ENCODE assay signal across 29 cellular contexts in the genomic region with DNA sequence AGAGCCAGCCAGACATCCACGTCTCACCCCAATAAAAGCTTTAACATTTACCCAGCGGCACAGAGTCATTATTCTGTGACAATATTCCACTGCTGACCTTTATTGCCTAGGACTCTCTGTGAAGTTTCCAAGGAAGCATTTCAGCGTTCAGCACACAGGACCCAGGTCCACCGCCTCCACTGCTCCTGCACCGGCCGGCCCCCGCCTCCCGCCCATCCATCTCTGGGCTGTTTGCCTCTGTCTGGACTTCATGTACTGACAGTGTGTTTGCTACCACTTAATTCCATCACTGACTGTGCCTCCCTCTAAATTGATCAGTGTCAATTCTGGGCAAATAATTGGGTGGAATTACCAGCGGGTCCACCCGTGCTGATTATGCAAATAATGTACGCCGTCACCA.
"Had no signal": no experiment of that assay in that cellular context is flagged by ENCODE, and none has a peak within 500 bp of the region (broad histone marks: within the 10 kb centered on the region; RNA-seq: fewer than 3 reads in every experiment).

No MANE protein-coding gene starts in this region.

- H3K27ac Mint-ChIP-seq: stimulated activated effector memory CD8-positive, alpha-beta T cell treated with anti-CD3 and anti-CD28 coated beads, Interleukin-12 subunit alpha, Interleukin-12 subunit beta, amount 100 ng/mL, for 72 hours; stimulated activated memory B cell treated with anti-CD40 and anti-IgM and Interleukin-4, amounts not matched to agents 10 μg/mL and 1 μg/mL and 100 μg/mL, for 72 hours; stimulated activated naive B cell treated with anti-CD40 and anti-IgM and Interleukin-4, amounts not matched to agents 10 μg/mL and 1 μg/mL and 100 μg/mL, for 72 hours; stimulated activated naive CD8-positive, alpha-beta T cell treated with anti-CD3 and anti-CD28 coated beads, Interleukin-15, Interleukin-2, amounts not matched to agents 100 ng/mL and 50 ng/mL, for 24 hours; type B pancreatic cell had no signal

- H3K36me3 Mint-ChIP-seq: stimulated activated effector memory CD8-positive, alpha-beta T cell treated with anti-CD3 and anti-CD28 coated beads, Interleukin-12 subunit alpha, Interleukin-12 subunit beta, amount 100 ng/mL, for 72 hours; stimulated activated memory B cell treated with anti-CD40 and anti-IgM and Interleukin-4, amounts not matched to agents 10 μg/mL and 1 μg/mL and 100 μg/mL, for 72 hours; stimulated activated naive B cell treated with anti-CD40 and anti-IgM and Interleukin-4, amounts not matched to agents 10 μg/mL and 1 μg/mL and 100 μg/mL, for 72 hours; type B pancreatic cell had no signal

- H3K4me3 ChIP-seq: stomach, suprapubic skin, testis, thoracic aorta, thyroid gland, tibial artery, tibial nerve, transverse colon, upper lobe of left lung, upper lobe of right lung, uterus, vagina had no signal

- H3K9me3 Mint-ChIP-seq: stimulated activated effector memory CD8-positive, alpha-beta T cell treated with anti-CD3 and anti-CD28 coated beads, Interleukin-12 subunit alpha, Interleukin-12 subunit beta, amount 100 ng/mL, for 72 hours; stimulated activated naive B cell treated with anti-CD40 and anti-IgM and Interleukin-4, amounts not matched to agents 10 μg/mL and 1 μg/mL and 100 μg/mL, for 72 hours; stimulated activated naive CD8-positive, alpha-beta T cell treated with anti-CD3 and anti-CD28 coated beads, Interleukin-15, amount 100 ng/mL, for 72 hours; stimulated activated naive CD8-positive, alpha-beta T cell treated with anti-CD3 and anti-CD28 coated beads, Interleukin-15, Interleukin-2, amounts not matched to agents 100 ng/mL and 50 ng/mL, for 24 hours; type B pancreatic cell had no signal

- H3K27ac ChIP-seq: stomach, suprapubic skin, testis, thoracic aorta, thyroid gland, tibial artery, tibial nerve, transverse colon, upper lobe of left lung, upper lobe of right lung, uterus, vagina had no signal

- H3K9me3 ChIP-seq: stomach, suprapubic skin, testis, thoracic aorta, thyroid gland, tibial artery, tibial nerve, transverse colon, upper lobe of left lung, upper lobe of right lung, uterus, vagina had no signal

- H3K4me1 Mint-ChIP-seq: stimulated activated effector memory CD8-positive, alpha-beta T cell treated with anti-CD3 and anti-CD28 coated beads, Interleukin-12 subunit alpha, Interleukin-12 subunit beta, amount 100 ng/mL, for 72 hours; stimulated activated memory B cell treated with anti-CD40 and anti-IgM and Interleukin-4, amounts not matched to agents 10 μg/mL and 1 μg/mL and 100 μg/mL, for 72 hours; stimulated activated naive B cell treated with anti-CD40 and anti-IgM and Interleukin-4, amounts not matched to agents 10 μg/mL and 1 μg/mL and 100 μg/mL, for 72 hours; stimulated activated naive CD8-positive, alpha-beta T cell treated with anti-CD3 and anti-CD28 coated beads, Interleukin-15, amount 100 ng/mL, for 72 hours had no signal

- H3K36me3 ChIP-seq: stomach, suprapubic skin, thoracic aorta, thyroid gland, tibial artery, tibial nerve, transverse colon, upper lobe of left lung, upper lobe of right lung, uterus, vagina had no signal

- H3K4me3 Mint-ChIP-seq: stimulated activated effector memory CD8-positive, alpha-beta T cell treated with anti-CD3 and anti-CD28 coated beads, Interleukin-12 subunit alpha, Interleukin-12 subunit beta, amount 100 ng/mL, for 72 hours; stimulated activated memory B cell treated with anti-CD40 and anti-IgM and Interleukin-4, amounts not matched to agents 10 μg/mL and 1 μg/mL and 100 μg/mL, for 72 hours; stimulated activated naive B cell treated with anti-CD40 and anti-IgM and Interleukin-4, amounts not matched to agents 10 μg/mL and 1 μg/mL and 100 μg/mL, for 72 hours; stimulated activated naive CD8-positive, alpha-beta T cell treated with anti-CD3 and anti-CD28 coated beads, Interleukin-15, amount 100 ng/mL, for 72 hours; stimulated activated naive CD8-positive, alpha-beta T cell treated with anti-CD3 and anti-CD28 coated beads, Interleukin-15, Interleukin-2, amounts not matched to agents 100 ng/mL and 50 ng/mL, for 24 hours; type B pancreatic cell had no signal

- H3K27me3 Mint-ChIP-seq: type B pancreatic cell had no signal

- FAIRE-seq: urothelium cell line had no signal

- H3K27me3 ChIP-seq: stomach, testis, thyroid gland, tibial nerve, transverse colon, upper lobe of left lung, upper lobe of right lung, uterus, vagina had no signal

- H3K4me1 ChIP-seq: suprapubic skin, testis, tibial artery, tibial nerve, transverse colon, upper lobe of left lung, upper lobe of right lung, uterus, vagina had no signal

- DNase-seq: stimulated activated CD4-positive, alpha-beta T cell treated with anti-CD3 and anti-CD28 coated beads, Interleukin-2, amount 100 ng/mL, for 48 hours; stimulated activated CD4-positive, alpha-beta T cell treated with anti-CD3 and anti-CD28 coated beads, Interleukin-4, amount 100 ng/mL, for 1 hour; stimulated activated CD4-positive, alpha-beta T cell treated with anti-CD3 and anti-CD28 coated beads, Interleukin-4, amount 100 ng/mL, for 24 hours; stimulated activated CD4-positive, alpha-beta T cell treated with anti-CD3 and anti-CD28 coated beads, Interleukin-4, amount 100 ng/mL, for 4 hours; stimulated activated CD8-positive, alpha-beta memory T cell treated with anti-CD3 and anti-CD28 coated beads, Interleukin-4, amount 100 ng/mL, for 48 hours; stimulated activated naive B cell treated with anti-CD40 and anti-IgM and Interleukin-4, amounts not matched to agents 10 μg/mL and 1 μg/mL and 100 μg/mL, for 72 hours; stimulated activated naive CD4-positive, alpha-beta T cell; stimulated activated naive CD4-positive, alpha-beta T cell treated with Interleukin-2 at 50 U/mL for 16 hours; stimulated activated naive CD8-positive, alpha-beta T cell treated with anti-CD3 and anti-CD28 coated beads, Interleukin-15, amount 100 ng/mL, for 72 hours; stimulated activated naive CD8-positive, alpha-beta T cell treated with anti-CD3 and anti-CD28 coated beads, Interleukin-15, Interleukin-2, amounts not matched to agents 100 U/mL and 50 U/mL, for 24 hours; stomach; substantia nigra; testis; thyroid gland; tibial artery; transverse colon; trophoblast cell; upper lobe of left lung; upper lobe of right lung; uterus had no signal
